8 cellular contexts compared by ENCODE assay signal in the genomic region with DNA sequence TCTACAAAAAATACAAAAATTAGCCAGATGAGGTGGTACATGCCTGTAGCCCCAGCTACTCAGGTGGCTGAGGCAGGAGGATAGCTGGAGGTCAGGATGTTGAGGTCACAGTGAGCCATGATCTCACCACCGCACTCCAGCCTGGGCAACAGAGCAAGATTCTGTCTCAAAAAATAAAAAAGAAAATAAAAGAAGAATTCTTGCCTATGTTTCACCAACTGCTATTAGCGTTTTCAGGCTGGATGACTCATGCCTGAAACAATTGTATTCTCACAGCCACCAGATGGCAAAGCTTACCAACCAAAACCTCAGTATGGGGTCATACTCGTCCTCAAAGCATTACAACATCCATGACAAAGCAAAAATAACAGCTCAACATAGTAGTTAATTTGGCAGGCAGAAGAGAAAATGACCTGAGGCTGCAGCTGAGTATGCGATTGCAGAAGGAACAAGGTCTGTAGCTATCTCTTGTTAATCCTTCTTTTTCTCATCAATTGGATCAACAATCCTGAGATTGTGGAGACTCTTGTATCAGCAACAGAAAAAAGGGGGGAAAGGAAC. TPM values are rescaled to one million over a fixed set of nuclear protein-coding genes. Genes with fewer than 3 reads are reported as not detected.
DNase-seq lines count a peak whose midpoint lies in the region; ATAC-seq and TF ChIP-seq lines count a peak whose summit lies in the region.

No MANE protein-coding gene starts in this region.

- no peak overlapping the region for H3K4me3 ChIP-seq in mammary epithelial cell (replicated peaks in 1 of 3; ENCODE audit: insufficient read depth in 1 of 3, low read depth in 2 of 3, low read length in 3 of 3)

- intact Hi-C loops in mammary epithelial cell (cut with micrococcal nuclease) = loop anchor here (1.0 to 2.0 kb wide), 4 partner anchors 30 to 334 kb away; no protein-coding TSS in a partner anchor

- peaks cover 7% of the 10 kb centered on the region for H3K36me3 ChIP-seq in mammary epithelial cell (ENCODE audit: insufficient read depth, low read length)

- no peaks in the 10 kb centered on the region for H3K27me3 ChIP-seq in mammary epithelial cell (ENCODE audit: insufficient read depth, low read length)

- no peaks in the 10 kb centered on the region for H3K9me3 ChIP-seq in mammary epithelial cell (replicated peaks; ENCODE audit: insufficient read depth, low read length)

- BruUV-seq in mammary epithelial cell (replicated peaks; lab: Mats Ljungman, UMichigan) = no TSS peak

- peaks cover 7% of the 10 kb centered on the region for H3K4me1 ChIP-seq in mammary epithelial cell (ENCODE audit: insufficient read depth, low read length)

- peak; percentile 62 to 75 for TF ChIP-seq CTCF in mammary epithelial cell (conservative IDR thresholded peaks at IDR 0.05 in 1 of 2, IDR thresholded peaks at IDR 0.05 in 1 of 2; ENCODE audit: extremely low read depth in 1 of 2, insufficient read depth in 1 of 2, low read depth in 1 of 2, low read length in 2 of 2)

- H3K79me2 ChIP-seq in mammary epithelial cell (ENCODE audit: insufficient read depth, low read length) = no peaks in the 10 kb centered on the region

- H4K20me1 ChIP-seq in mammary epithelial cell (ENCODE audit: insufficient read depth, low read length) = no peaks in the 10 kb centered on the region

- H2AFZ ChIP-seq in mammary epithelial cell (ENCODE audit: low read depth, low read length) = no peak overlapping the region

- H3K27ac ChIP-seq in mammary epithelial cell (ENCODE audit: insufficient read depth, low read depth, low read length) = peak overlapping the region; percentile 61

- H3K9ac ChIP-seq in mammary epithelial cell (ENCODE audit: insufficient read depth, low read length) = peak overlapping the region; percentile 58

- dilution Hi-C loops in mammary epithelial cell (cut with HindIII; ENCODE audit: low sequenced_read_pairs) = no loop called here

- H3K4me2 ChIP-seq in mammary epithelial cell (ENCODE audit: insufficient read depth, low read depth, low read length) = peak overlapping the region; percentile 23

- DNase-seq in activated naive CD4-positive, alpha-beta T cell treated with Interleukin-2 at 50 U/mL for 16 hours = peak; percentile 38
- DNase-seq in activated naive CD4-positive, alpha-beta T cell (lab: John Stamatoyannopoulos, UW) = no peak
- peak; percentile 27 for DNase-seq in HuH-7.5 (ENCODE audit: low spot score)
- DNase-seq in SHP77 treated with DMSO at 0.1 percent for 48 hours (lab: John Stamatoyannopoulos, UW) = peak; percentile 56
- DNase-seq in mammary epithelial cell = peak; percentile 95
- peak; percentile 99 for DNase-seq in iris pigment epithelial cell (ENCODE audit: low read depth)
- DNase-seq in stimulated activated CD4-positive, alpha-beta T cell treated with anti-CD3 and anti-CD28 coated beads, Interleukin-15, amount 100 ng/mL, for 24 hours = peak; percentile 39

- CTCF ChIA-PET in mammary epithelial cell (lab: Charles Lee; ENCODE audit: low non-redundant PET) = interaction anchor here (0.5 to 1.3 kb wide), 8 partner anchors 71 to 1590 kb away, joined by 4 to 17 read pairs (median 6); no protein-coding TSS in a partner anchor

- no peak for ATAC-seq in GM18502 (IDR thresholded peaks at IDR 0.05; ENCODE audit: poor library complexity, unreplicated experiment)

- in situ Hi-C loops in mammary epithelial cell (cut with MboI; ENCODE audit: low sequenced_read_pairs in 2 of 2) = no loop called here

- WGBS in mammary epithelial cell (ENCODE audit: low coverage, missing lambda C conversion rate) = 1% methylated on average over 4 of the region's 4 CpGs

RNA-seq across cellular contexts. Expression of gene TP53BP1, which starts 52.2 kb away (rescaled TPM):
- total RNA-seq in mammary epithelial cell = 10 to 100 TPM; 41.7 to 68.7 TPM
- polyA plus RNA-seq in mammary epithelial cell = 23.6 TPM
- 44.6 TPM for polyA minus RNA-seq in mammary epithelial cell

Comparison
In these comparisons a context has a peak if more than half of its experiments do, and no peak if none do; other contexts are left out.
1. DNase-seq: peak in activated naive CD4-positive, alpha-beta T cell treated with Interleukin-2 at 50 U/mL for 16 hours (single experiment), HuH-7.5 (single experiment), SHP77 treated with DMSO at 0.1 percent for 48 hours (single experiment), mammary epithelial cell (single experiment), iris pigment epithelial cell (single experiment) and stimulated activated CD4-positive, alpha-beta T cell treated with anti-CD3 and anti-CD28 coated beads, Interleukin-15, amount 100 ng/mL, for 24 hours (single experiment); none in activated naive CD4-positive, alpha-beta T cell (0 of 4).